ENCODE assay signal across 8 cellular contexts in genomic region chr3:47824541-47825473, GRCh38. TPM values are rescaled to one million over a fixed set of nuclear protein-coding genes. Genes with fewer than 3 reads are reported as not detected.
A peak's percentile ranks its signal among the peaks of the same experiment; 100 is the strongest.
DNase-seq lines count a peak whose midpoint lies in the region; ATAC-seq and TF ChIP-seq lines count a peak whose summit lies in the region.

No MANE protein-coding gene starts in this region.

- no peaks in the 10 kb centered on the region for H3K27me3 ChIP-seq in kidney epithelial cell (ENCODE audit: control insufficient read depth, insufficient read depth, low read length)

- in situ Hi-C loops in ACHN (cut with HindIII; ENCODE audit: low pct_ligation_motif_present, low pct_unique_long_range_greater_than_20kb, low sequenced_read_pairs): no loop called here

- H3K4me3 Mint-ChIP-seq in central memory CD8-positive, alpha-beta T cell: peak overlapping the region; percentile 86

- peak; percentile 81 for ATAC-seq in HG03064 (IDR thresholded peaks at IDR 0.05; ENCODE audit: low read depth, unreplicated experiment)
- peak; percentile 99 for ATAC-seq in central memory CD8-positive, alpha-beta T cell (replicated peaks; ENCODE audit: extremely low read depth, poor library complexity, severe bottlenecking)

- TF ChIP-seq POLR2A in GM18526 (IDR thresholded peaks at IDR 0.05; ENCODE audit: extremely low read depth, insufficient read length): peak; percentile 79

- DNase-seq in ACHN (peak; percentile 85), NCI-H2171 treated with DMSO at 0.1 percent for 48 hours (lab: John Stamatoyannopoulos, UW) (peak; percentile 44), kidney epithelial cell (ENCODE audit: low read depth) (peak; percentile 31)
- peak; percentile 53 to 74 (median 62) for DNase-seq in activated CD4-positive, CD25-positive, alpha-beta regulatory T cell (lab: John Stamatoyannopoulos, UW)
- DNase-seq in central memory CD8-positive, alpha-beta T cell (ENCODE audit: low spot score in 2 of 2): peak; percentile 57 to 66
- peak; percentile 58 to 75 for DNase-seq in stimulated activated CD4-positive, alpha-beta T cell treated with anti-CD3 and anti-CD28 coated beads, Interleukin-15, amount 100 ng/mL, for 48 hours (ENCODE audit: low read depth in 2 of 2)

- H3K27ac Mint-ChIP-seq in central memory CD8-positive, alpha-beta T cell (ENCODE audit: low read depth): peak overlapping the region; percentile 82

- H3K9me3 Mint-ChIP-seq in central memory CD8-positive, alpha-beta T cell: no peaks in the 10 kb centered on the region

- H3K4me1 Mint-ChIP-seq in central memory CD8-positive, alpha-beta T cell: peaks cover 30% of the 10 kb centered on the region

- peak; percentile 24 for TF ChIP-seq CTCF in kidney epithelial cell (IDR thresholded peaks at IDR 0.05; ENCODE audit: insufficient read depth, low read length, poor library complexity, severe bottlenecking)

- H3K36me3 ChIP-seq in kidney epithelial cell (ENCODE audit: control insufficient read depth, insufficient read depth, low read length): peaks cover 3% of the 10 kb centered on the region

- H3K36me3 Mint-ChIP-seq in central memory CD8-positive, alpha-beta T cell (ENCODE audit: insufficient read depth): peaks cover 30% of the 10 kb centered on the region

- H3K4me3 ChIP-seq in kidney epithelial cell (ENCODE audit: low read depth, low read length): peak overlapping the region; percentile 81

- H3K27me3 Mint-ChIP-seq in central memory CD8-positive, alpha-beta T cell: no peaks in the 10 kb centered on the region

RNA-seq across cellular contexts. Expression of gene DHX30, which starts 21.9 kb away (rescaled TPM):
- 79.4 and 85.2 TPM in 2 replicates for total RNA-seq in kidney epithelial cell

RNA-seq across cellular contexts. Expression of gene SMARCC1, which starts 43.1 kb away (rescaled TPM):
- total RNA-seq in kidney epithelial cell: 92.1 and 94.0 TPM in 2 replicates

Comparison
In these comparisons a context has a peak if more than half of its experiments do, and no peak if none do; other contexts are left out.
1. Peak in every context shown above with its lines: DNase-seq, ATAC-seq and H3K4me3 ChIP-seq.
2. DNase-seq: peak in every context shown above with its lines; median percentile 85 in ACHN; 66 in stimulated activated CD4-positive, alpha-beta T cell treated with anti-CD3 and anti-CD28 coated beads, Interleukin-15, amount 100 ng/mL, for 48 hours; 62 in activated CD4-positive, CD25-positive, alpha-beta regulatory T cell; 62 in central memory CD8-positive, alpha-beta T cell; 44 in NCI-H2171 treated with DMSO at 0.1 percent for 48 hours; 31 in kidney epithelial cell.